In the genomic region with DNA sequence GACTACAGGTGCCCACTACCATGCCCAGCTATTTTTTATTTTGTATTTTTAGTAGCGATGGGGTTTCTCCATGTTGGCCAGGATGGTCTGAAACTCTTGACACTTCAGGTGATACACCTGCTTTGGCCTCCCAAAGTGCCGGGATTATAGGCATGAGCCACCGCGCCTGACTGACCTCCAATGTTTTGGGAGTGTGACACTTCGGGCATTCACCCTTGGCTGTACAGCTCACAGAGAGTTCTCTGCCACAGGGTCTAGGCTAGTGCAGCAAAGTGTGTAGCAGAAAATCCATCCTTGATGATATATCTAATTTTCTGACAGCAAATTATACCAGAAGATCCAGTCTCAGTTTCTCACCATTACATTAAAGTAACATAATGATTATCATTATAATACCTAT, we compare ENCODE assay signal across 22 cellular contexts. TPM values are rescaled to one million over a fixed set of nuclear protein-coding genes. Genes with fewer than 3 reads are reported as not detected.
A peak's percentile ranks its signal among the peaks of the same experiment; 100 is the strongest.
DNase-seq lines count a peak whose midpoint lies in the region; ATAC-seq and TF ChIP-seq lines count a peak whose summit lies in the region.
"Had no signal": no experiment of that assay in that cellular context is flagged by ENCODE, and none has a peak within 500 bp of the region (broad histone marks: within the 10 kb centered on the region; RNA-seq: fewer than 3 reads in every experiment).

No MANE protein-coding gene starts in this region.

- H3K36me3 ChIP-seq in right lobe of liver (no peaks in the 10 kb centered on the region), thyroid gland (no peaks in the 10 kb centered on the region), MM.1S (replicated peaks; ENCODE audit: insufficient read depth, low read length) (no peaks in the 10 kb centered on the region)
- H3K36me3 ChIP-seq: BE2C; BLaER1 treated with 17β-estradiol and CSF1 and Interleukin-3, amounts not matched to agents 10 nM and 100 nM had no signal

- no peak for TF ChIP-seq CTCF in right lobe of liver (IDR thresholded peaks at IDR 0.05)
- no peak for TF ChIP-seq CTCF in thyroid gland (IDR thresholded peaks at IDR 0.05)
- no peak for TF ChIP-seq CTCF in MM.1S (IDR thresholded peaks at IDR 0.05; ENCODE audit: low read length)

- TF ChIP-seq POLR2A in right lobe of liver (IDR thresholded peaks at IDR 0.05): no peak
- no peak for TF ChIP-seq POLR2A in thyroid gland (IDR thresholded peaks at IDR 0.05)

- H3K9me3 ChIP-seq in right lobe of liver: no peaks in the 10 kb centered on the region
- no peaks in the 10 kb centered on the region for H3K9me3 ChIP-seq in thyroid gland
- H3K9me3 ChIP-seq in MM.1S (replicated peaks; ENCODE audit: insufficient read depth, low read length): no peaks in the 10 kb centered on the region
- H3K9me3 ChIP-seq: BE2C had no signal

- H4K20me1 ChIP-seq in MM.1S (ENCODE audit: insufficient read depth, low read length): no peaks in the 10 kb centered on the region
- H4K20me1 ChIP-seq: BLaER1 treated with 17β-estradiol and CSF1 and Interleukin-3, amounts not matched to agents 10 nM and 100 nM had no signal

- no peaks in the 10 kb centered on the region for H3K27me3 ChIP-seq in right lobe of liver
- H3K27me3 ChIP-seq in thyroid gland: no peaks in the 10 kb centered on the region
- H3K27me3 ChIP-seq in MM.1S (replicated peaks; ENCODE audit: insufficient read depth, low read length): no peaks in the 10 kb centered on the region
- H3K27me3 ChIP-seq: BLaER1 treated with 17β-estradiol and CSF1 and Interleukin-3, amounts not matched to agents 10 nM and 100 nM had no signal

- ATAC-seq in left lobe of liver (peak; percentile 71), right lobe of liver (peak; percentile 59 to 70 (median 66)), GM19467 (IDR thresholded peaks at IDR 0.05; ENCODE audit: unreplicated experiment) (no peak)
- ATAC-seq: A549, HCT116 had no signal

- H3K27ac ChIP-seq in caudate nucleus (ENCODE audit: low read depth, low read length): peak overlapping the region; percentile 46
- H3K27ac ChIP-seq in right lobe of liver: peak overlapping the region in 2 of 3 donors; percentile 35 to 62
- H3K27ac ChIP-seq in thyroid gland: peak overlapping the region in 2 of 3 donors; percentile 27 to 40
- H3K27ac ChIP-seq in MM.1S (ENCODE audit: low read length): no peak overlapping the region
- H3K27ac ChIP-seq: A549; BLaER1 treated with 17β-estradiol and CSF1 and Interleukin-3, amounts not matched to agents 10 nM and 100 nM had no signal

- peaks cover 0 to 60% (median 21%) of the 10 kb centered on the region in 4 donors for H3K4me1 ChIP-seq in right lobe of liver
- H3K4me1 ChIP-seq in thyroid gland: peaks cover 25 to 36% of the 10 kb centered on the region in 2 donors
- H3K4me1 ChIP-seq in MM.1S (ENCODE audit: low read length): no peaks in the 10 kb centered on the region
- H3K4me1 ChIP-seq: A549; BE2C; BLaER1 treated with 17β-estradiol and CSF1 and Interleukin-3, amounts not matched to agents 10 nM and 100 nM had no signal

- no peak overlapping the region for H3K9ac ChIP-seq in MM.1S (ENCODE audit: low read length)
- H3K9ac ChIP-seq: BLaER1 treated with 17β-estradiol and CSF1 and Interleukin-3, amounts not matched to agents 10 nM and 100 nM; GM23248 had no signal

- H3K79me2 ChIP-seq in MM.1S (ENCODE audit: low read length): no peaks in the 10 kb centered on the region

- H3K9me2 ChIP-seq in MM.1S (replicated peaks; ENCODE audit: insufficient read depth, low read length): no peaks in the 10 kb centered on the region

- DNase-seq in caudate nucleus (lab: John Stamatoyannopoulos, UW) (no peak), left lobe of liver (ENCODE audit: low spot score) (peak; percentile 71), right lobe of liver (peak; percentile 61 to 74 (median 72)), thyroid gland (peak; percentile 48 to 53), MM.1S (no peak), cardiac septum (ENCODE audit: low spot score) (no peak)
- DNase-seq: 8988T; ACHN; AML-193; BE2C; CD4-positive, alpha-beta T cell; CD8-positive, alpha-beta memory T cell; DMS 273 treated with DMSO at 0.1 percent for 48 hours; DMS79; EL; GF-D8; GM23248; H7 had no signal

- 49% methylated on average over 5 of the region's 5 CpGs for WGBS in right lobe of liver (ENCODE audit: insufficient coverage, low coverage, low lambda C conversion rate, missing lambda C conversion rate)
- WGBS in thyroid gland, 2 donors: 32 to 44% methylated on average over 5 of the region's 5 CpGs

- H3K4me2 ChIP-seq in MM.1S (ENCODE audit: low read depth, low read length): no peak overlapping the region
- H3K4me2 ChIP-seq: A549; BLaER1 treated with 17β-estradiol and CSF1 and Interleukin-3, amounts not matched to agents 10 nM and 100 nM had no signal

- no peak overlapping the region for H2AFZ ChIP-seq in MM.1S (ENCODE audit: low read length)
- H2AFZ ChIP-seq: GM23248 had no signal

- intact Hi-C loops in right lobe of liver (cut with DNase I) (no loop called here), thyroid gland (cut with DNase I) (no loop called here), cardiac septum (cut with DNase I) (no loop called here)

- H3K4me3 ChIP-seq in right lobe of liver (no peak overlapping the region), thyroid gland (replicated peaks in 1 of 3) (no peak overlapping the region), MM.1S (ENCODE audit: low read length) (no peak overlapping the region)
- H3K4me3 ChIP-seq: A549; BLaER1 treated with 17β-estradiol and CSF1 and Interleukin-3, amounts not matched to agents 10 nM and 100 nM; GM23248 had no signal

- H3F3A ChIP-seq in MM.1S (ENCODE audit: insufficient read depth, low read length): no peaks in the 10 kb centered on the region

RNA-seq across cellular contexts. Expression of gene FAM20A, which starts 14.1 kb away (rescaled TPM):
- total RNA-seq in left lobe of liver (52.4 TPM), right lobe of liver (10 to 100 TPM; 28.2 to 86.0 (median 45.0) TPM), thyroid gland (10 to 100 TPM in 2 of 4 donors, 1 to 10 TPM in 2; 7.6 to 20.8 (median 14.1) TPM), cardiac septum (14.7 TPM)
- total RNA-seq: CD4-positive, alpha-beta T cell; CD8-positive, alpha-beta memory T cell had no signal

Comparison
In these comparisons a context has a peak if more than half of its experiments do, and no peak if none do; other contexts are left out.
1. DNase-seq: peak in left lobe of liver (single experiment), right lobe of liver (3 of 3) and thyroid gland (2 of 2); none in caudate nucleus (0 of 61), MM.1S (single experiment) and cardiac septum (single experiment).